ENCODE assay signal across 39 cellular contexts in genomic region chr4:70938087-70938486, GRCh38.
"Had no signal": no experiment of that assay in that cellular context is flagged by ENCODE, and none has a peak within 500 bp of the region (broad histone marks: within the 10 kb centered on the region; RNA-seq: fewer than 3 reads in every experiment).

No MANE protein-coding gene starts in this region.

- H3K36me3 ChIP-seq: MG63, Peyer's patch, SJSA1 had no signal

- DNase-seq: activated B cell treated with CpG ODN at 0.5 μM for 24 hours; activated CD4-positive, alpha-beta memory T cell treated with anti-CD3 and anti-CD28 coated beads for 36 hours; activated CD4-positive, alpha-beta T cell treated with anti-CD3 and anti-CD28 coated beads for 4 hours; activated CD4-positive, alpha-beta T cell treated with anti-CD3 and anti-CD28 coated beads, Interleukin-2, amount 50 U/mL, for 1 hour; activated CD4-positive, CD25-positive, alpha-beta regulatory T cell treated with anti-CD3 and anti-CD28 coated beads, Interleukin-2, amount 50 U/mL, for 72 hours; activated CD8-positive, alpha-beta memory T cell treated with anti-CD3 and anti-CD28 coated beads, Interleukin-2, amount 50 U/mL, for 4 hours; activated gamma-delta T cell treated with Interleukin-2 at 50 U/mL for 16 hours; activated naive CD4-positive, alpha-beta T cell treated with anti-CD3 and anti-CD28 coated beads for 36 hours; activated T-cell treated with anti-CD3 and anti-CD28 coated beads for 4 hours; activated T-cell treated with anti-CD3 and anti-CD28 coated beads, Interleukin-2, amount 50 U/mL, for 4 hours; anterior cingulate cortex; caudate nucleus; cerebellar nuclear complex; Karpas-422; KBM-7; MG63; NCI-H1048; NCI-H1105 treated with DMSO at 0.1 percent for 48 hours; NCI-H1436; NCI-H1694; NCI-H1930; NCI-H2081 treated with DMSO at 0.1 percent for 48 hours; NCI-H2171; NCI-H446; NCI-H510A treated with DMSO at 0.1 percent for 48 hours; NCI-H526 treated with DMSO at 0.1 percent for 48 hours; NCI-H774; PC-3; Peyer's patch; RPMI8226; SHP77 treated with DMSO at 0.1 percent for 48 hours; SW 1271; T-helper 1 cell; T-helper 2 cell; T-helper 9 cell had no signal

- H3K9me3 ChIP-seq: MG63, Peyer's patch, SJSA1 had no signal

- H3K27me3 Mint-ChIP-seq: activated B cell treated with CpG ODN at 0.5 μM for 24 hours; activated CD4-positive, alpha-beta memory T cell treated with anti-CD3 and anti-CD28 coated beads for 36 hours; brain had no signal

- H3K36me3 Mint-ChIP-seq: activated CD4-positive, alpha-beta memory T cell treated with anti-CD3 and anti-CD28 coated beads for 36 hours; activated naive CD4-positive, alpha-beta T cell treated with anti-CD3 and anti-CD28 coated beads, Interleukin-2, amount 50 U/mL, for 72 hours had no signal

- H3K4me3 Mint-ChIP-seq: activated B cell treated with CpG ODN at 0.5 μM for 24 hours; activated CD4-positive, alpha-beta memory T cell treated with anti-CD3 and anti-CD28 coated beads for 36 hours; activated naive CD4-positive, alpha-beta T cell treated with anti-CD3 and anti-CD28 coated beads for 36 hours; activated T-cell treated with anti-CD3 and anti-CD28 coated beads, Interleukin-2, amount 50 U/mL, for 4 hours; activated T-helper 1 cell treated with anti-CD3 and anti-CD28 coated beads, Interleukin-12 subunit alpha, Interleukin-12 subunit beta, Interleukin-2, Interleukin-4 antibody, amounts not matched to agents 30 ng/mL and 10 ng/mL and 1 ng/mL, durations not matched to agents 14 hours and 24 hours and 36 hours; brain had no signal

- H3K27ac Mint-ChIP-seq: activated B cell treated with CpG ODN at 0.5 μM for 24 hours; activated CD4-positive, alpha-beta memory T cell treated with anti-CD3 and anti-CD28 coated beads for 36 hours; activated naive CD4-positive, alpha-beta T cell treated with anti-CD3 and anti-CD28 coated beads for 36 hours; activated naive CD4-positive, alpha-beta T cell treated with anti-CD3 and anti-CD28 coated beads, Interleukin-2, amount 50 U/mL, for 72 hours; activated T-helper 1 cell treated with anti-CD3 and anti-CD28 coated beads, Interleukin-12 subunit alpha, Interleukin-12 subunit beta, Interleukin-2, Interleukin-4 antibody, amounts not matched to agents 30 ng/mL and 10 ng/mL and 1 ng/mL, durations not matched to agents 14 hours and 24 hours and 36 hours; brain had no signal

- H3K4me1 Mint-ChIP-seq: brain had no signal

- ATAC-seq: activated naive CD4-positive, alpha-beta T cell treated with anti-CD3 and anti-CD28 coated beads, Interleukin-2, amount 50 U/mL, for 72 hours; activated T-cell treated with anti-CD3 and anti-CD28 coated beads, Interleukin-2, amount 50 U/mL, for 4 hours; PC-3 had no signal

- H3K9me3 Mint-ChIP-seq: activated B cell treated with CpG ODN at 0.5 μM for 24 hours; activated naive CD4-positive, alpha-beta T cell treated with anti-CD3 and anti-CD28 coated beads for 36 hours; activated T-cell treated with anti-CD3 and anti-CD28 coated beads, Interleukin-2, amount 50 U/mL, for 4 hours had no signal

- H3K4me1 ChIP-seq: Peyer's patch had no signal

- H3K27me3 ChIP-seq: MG63, Peyer's patch, SJSA1 had no signal

- H3K4me3 ChIP-seq: MG63, Peyer's patch, SJSA1 had no signal

- H3K27ac ChIP-seq: Peyer's patch, SJSA1 had no signal
